In the genomic region with DNA sequence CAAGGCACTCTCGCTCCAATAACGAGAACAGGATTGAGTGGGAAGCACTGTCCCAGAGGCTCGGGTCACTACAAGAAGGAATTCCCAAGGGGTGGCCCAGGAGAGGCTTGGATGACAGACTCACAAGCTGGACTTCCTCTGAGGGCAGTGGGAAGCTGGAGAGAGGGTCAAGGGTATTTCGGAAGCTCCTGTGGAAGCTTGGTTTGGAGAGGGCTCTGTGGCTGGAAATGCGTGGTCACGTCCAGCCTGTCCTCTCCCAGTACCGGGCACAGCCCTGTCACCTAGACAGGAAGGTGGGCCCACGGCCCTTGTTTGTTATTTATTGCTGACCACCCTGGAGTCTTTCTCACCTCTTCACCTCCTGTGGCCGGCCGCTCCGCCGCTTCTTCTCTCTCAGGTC, we compare ENCODE assay signal across 1 cellular context.
TF ChIP-seq lines count a peak whose summit lies in the region.

No MANE protein-coding gene starts in this region.

TF ChIP-seq in H1, 55 proteins besides CTCF, POLR2A, EP300 and RAD21:
- TF ChIP-seq KDM5A (IDR thresholded peaks at IDR 0.05; ENCODE audit: low read length) (no peak), RNF2 (IDR thresholded peaks at IDR 0.05; ENCODE audit: borderline replicate concordance, low read depth, low read length, missing control alignments, poor library complexity, severe bottlenecking) (no peak), TAF7 (optimal IDR thresholded peaks at IDR 0.05; ENCODE audit: borderline replicate concordance, low read depth, low read length) (no peak), POLR2AphosphoS5 (IDR thresholded peaks at IDR 0.05; ENCODE audit: low read depth, low read length) (no peak), RBBP5 (IDR thresholded peaks at IDR 0.05; ENCODE audit: borderline replicate concordance, low read depth, low read length) (no peak), BACH1 (IDR thresholded peaks at IDR 0.05; ENCODE audit: low read length) (no peak), CREB1 (IDR thresholded peaks at IDR 0.05) (no peak), CEBPB (IDR thresholded peaks at IDR 0.05; ENCODE audit: low read depth, low read length) (no peak)
